In the genomic region with DNA sequence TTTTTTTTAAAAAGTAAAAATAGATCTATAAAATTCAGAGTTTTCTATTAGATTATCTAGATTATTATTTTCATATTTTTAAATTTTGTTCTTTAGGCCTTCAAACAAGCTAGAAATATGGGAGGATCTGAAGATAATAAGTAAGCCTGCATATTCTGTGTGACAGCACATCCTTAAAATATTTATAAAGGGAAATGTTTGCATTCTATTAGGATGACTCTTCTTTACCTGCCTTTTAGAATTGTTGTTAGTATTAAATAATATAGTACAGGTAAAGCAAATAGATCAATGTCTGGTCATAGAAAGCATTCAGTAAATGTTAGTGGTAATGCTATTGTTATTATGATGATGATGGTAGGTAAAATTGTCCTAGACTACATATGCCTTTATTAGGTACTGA, we compare ENCODE assay signal across 23 cellular contexts. TPM values are rescaled to one million over a fixed set of nuclear protein-coding genes. Genes with fewer than 3 reads are reported as not detected.
A peak's percentile ranks its signal among the peaks of the same experiment; 100 is the strongest.
DNase-seq lines count a peak whose midpoint lies in the region; ATAC-seq, FAIRE-seq and TF ChIP-seq lines count a peak whose summit lies in the region.
"Had no signal": no experiment of that assay in that cellular context is flagged by ENCODE, and none has a peak within 500 bp of the region (broad histone marks: within the 10 kb centered on the region; RNA-seq: fewer than 3 reads in every experiment).

No MANE protein-coding gene starts in this region.

- H3K36me3 Mint-ChIP-seq in osteocyte (ENCODE audit: unreplicated experiment): peaks cover 18% of the 10 kb centered on the region

- H3K27ac Mint-ChIP-seq in osteocyte (ENCODE audit: unreplicated experiment): no peak overlapping the region
- H3K27ac Mint-ChIP-seq: B cell; CD4-positive, CD25-positive, alpha-beta regulatory T cell; CD8-positive, alpha-beta T cell; GM23338; HFFc6 had no signal

- no peak overlapping the region for H3K4me3 ChIP-seq in epithelial cell of esophagus (ENCODE audit: low read length)
- H3K4me3 ChIP-seq: A549, BLaER1, GM12878, GM23338, HAP-1 had no signal

- no peaks in the 10 kb centered on the region for H3K27me3 Mint-ChIP-seq in osteocyte (ENCODE audit: unreplicated experiment)
- H3K27me3 Mint-ChIP-seq: B cell had no signal

- FAIRE-seq in frontal cortex (lab: Jason Lieb, UNC): peak; percentile 53
- FAIRE-seq: GM12878, H54 had no signal

- ATAC-seq in GM18858 (IDR thresholded peaks at IDR 0.05; ENCODE audit: unreplicated experiment) (no peak), HG03432 (IDR thresholded peaks at IDR 0.05; ENCODE audit: unreplicated experiment) (no peak)
- ATAC-seq: A549; CD8-positive, alpha-beta T cell; GM12878; GM23338 had no signal

- H3K9me3 Mint-ChIP-seq in osteocyte (ENCODE audit: unreplicated experiment): no peaks in the 10 kb centered on the region
- H3K9me3 Mint-ChIP-seq: CD8-positive, alpha-beta T cell; GM23338; HFFc6 had no signal

- TF ChIP-seq CTCF in RWPE1 (conservative IDR thresholded peaks at IDR 0.05; ENCODE audit: low read depth) (no peak), epithelial cell of esophagus (IDR thresholded peaks at IDR 0.05; ENCODE audit: insufficient read depth, low read depth, low read length, missing control alignments) (no peak), osteocyte (IDR thresholded peaks at IDR 0.05) (no peak)

- POLR2A ChIA-PET in RWPE1 (lab: Yijun Ruan, JAX; ENCODE audit: low non-redundant PET): no interaction called here

- DNase-seq in ACHN (peak; percentile 15), RWPE1 (ENCODE audit: low spot score) (peak; percentile 8), epithelial cell of esophagus (ENCODE audit: low read depth) (peak; percentile 27), frontal cortex (ENCODE audit: low spot score in 2 of 2) (no peak), activated gamma-delta T cell (lab: John Stamatoyannopoulos, UW) (no peak), osteocyte (ENCODE audit: extremely low spot score, unreplicated experiment) (no peak)
- DNase-seq: 8988T; Caco-2; CD4-positive, CD25-positive, alpha-beta regulatory T cell; CD8-positive, alpha-beta T cell; DMS153; DND-41; HFFc6 had no signal

- no peak overlapping the region for H3K27ac ChIP-seq in RWPE1
- H3K27ac ChIP-seq: A549, BLaER1, C4-2B had no signal

- in situ Hi-C loops in ACHN (cut with HindIII; ENCODE audit: low pct_ligation_motif_present, low pct_unique_long_range_greater_than_20kb, low sequenced_read_pairs): no loop called here

- CTCF ChIA-PET in RWPE1 (lab: Yijun Ruan, JAX): no interaction called here

- H3K4me3 Mint-ChIP-seq in osteocyte (ENCODE audit: unreplicated experiment): no peak overlapping the region
- H3K4me3 Mint-ChIP-seq: B cell; CD4-positive, CD25-positive, alpha-beta regulatory T cell; CD8-positive, alpha-beta T cell; GM23338; HFFc6 had no signal

- no peaks in the 10 kb centered on the region for H3K4me1 Mint-ChIP-seq in osteocyte (ENCODE audit: unreplicated experiment)
- H3K4me1 Mint-ChIP-seq: B cell, GM23338 had no signal

RNA-seq across cellular contexts. Expression of a gene that starts 17.4 kb away (rescaled TPM):
- 33.8 TPM for total RNA-seq in frontal cortex
- total RNA-seq in osteocyte: 14.7 and 17.9 TPM in 2 replicates

RNA-seq across cellular contexts. Expression of a gene that starts 17.5 kb away (rescaled TPM):
- total RNA-seq in frontal cortex (4.5 TPM), osteocyte (4.3 and 4.5 TPM in 2 replicates)

RNA-seq across cellular contexts. Expression of a gene that starts 43.5 kb away (rescaled TPM):
- 11.8 TPM for total RNA-seq in frontal cortex
- total RNA-seq in osteocyte: 58.7 and 63.8 TPM in 2 replicates

Comparison
In these comparisons a context has a peak if more than half of its experiments do, and no peak if none do; other contexts are left out.
1. DNase-seq: peak in ACHN (single experiment), RWPE1 (single experiment) and epithelial cell of esophagus (single experiment); none in frontal cortex (0 of 2), activated gamma-delta T cell (single experiment) and osteocyte (single experiment).